4 cellular contexts compared by ENCODE assay signal in genomic region chr13:67964091-67964490, GRCh38.
"Had no signal": no experiment of that assay in that cellular context is flagged by ENCODE, and none has a peak within 500 bp of the region (broad histone marks: within the 10 kb centered on the region; RNA-seq: fewer than 3 reads in every experiment).

No MANE protein-coding gene starts in this region.

- H3K4me3 ChIP-seq: GM23338 had no signal

- H3K27ac ChIP-seq: HL-60 had no signal

- H2AFZ ChIP-seq: GM23338 had no signal

- DNase-seq: H9, HCEC 1CT had no signal

- H3K4me2 ChIP-seq: GM23338 had no signal
